In genomic region chr5:53302524-53302923, GRCh38 we compare ENCODE assay signal across 18 cellular contexts.
DNase-seq lines count a peak whose midpoint lies in the region; ATAC-seq and TF ChIP-seq lines count a peak whose summit lies in the region.
"Had no signal": no experiment of that assay in that cellular context is flagged by ENCODE, and none has a peak within 500 bp of the region (broad histone marks: within the 10 kb centered on the region; RNA-seq: fewer than 3 reads in every experiment).

No MANE protein-coding gene starts in this region.

- DNase-seq in Right ventricle myocardium inferior (ENCODE audit: missing footprints) = no peak
- no peak for DNase-seq in cardiac septum (ENCODE audit: low spot score)
- DNase-seq in RWPE2 (ENCODE audit: low spot score) = no peak
- DNase-seq in fibroblast of lung (ENCODE audit: low read depth in 2 of 2) = peak; percentile 56 to 67
- DNase-seq in stromal cell of bone marrow (ENCODE audit: low read depth) = peak; percentile 40
- no peak for DNase-seq in H9
- no peak for DNase-seq in HK-2 (ENCODE audit: unreplicated experiment)
- DNase-seq: activated CD4-positive, alpha-beta T cell treated with anti-CD3 and anti-CD28 coated beads for 1 hour; activated T-cell treated with anti-CD3 and anti-CD28 coated beads for 4 hours; Caco-2; GDM1; NCI-H1048; pancreas; RPMI8226; stimulated activated naive CD4-positive, alpha-beta T cell had no signal

- H3K4ac ChIP-seq in H9 (ENCODE audit: low read depth, low read length) = no peak overlapping the region

- H3K9me3 ChIP-seq in RWPE2 (ENCODE audit: severe bottlenecking) (no peaks in the 10 kb centered on the region), fibroblast of lung (ENCODE audit: control insufficient read depth, insufficient read depth, low read depth, low read length) (no peaks in the 10 kb centered on the region), H9 (ENCODE audit: control insufficient read depth, low read depth, low read length) (no peaks in the 10 kb centered on the region)
- H3K9me3 ChIP-seq: Caco-2, pancreas had no signal

- no peaks in the 10 kb centered on the region for H3K27me3 Mint-ChIP-seq in H9 (ENCODE audit: low read depth)
- H3K27me3 Mint-ChIP-seq: IgD-negative memory B cell had no signal

- H3K79me1 ChIP-seq in H9 (ENCODE audit: insufficient read depth, low read depth, low read length, poor library complexity, severe bottlenecking) = no peaks in the 10 kb centered on the region

- H3K4me3 Mint-ChIP-seq in H9 = no peak overlapping the region
- H3K4me3 Mint-ChIP-seq: IgD-negative memory B cell; T-helper 1 cell treated with Interleukin-12 subunit alpha and Interleukin-12 subunit beta and Interleukin-4 antibody, amounts not matched to agents 30 μg/mL and 1 μg/mL, for 36 hours had no signal

- H3K79me2 ChIP-seq in fibroblast of lung (ENCODE audit: control insufficient read depth, insufficient read depth, low read length) (no peaks in the 10 kb centered on the region), H9 (ENCODE audit: insufficient read depth, low read length) (no peaks in the 10 kb centered on the region)

- no peak overlapping the region for H2BK20ac ChIP-seq in H9 (ENCODE audit: low read depth, low read length, poor library complexity, severe bottlenecking)

- no peak overlapping the region for H2BK12ac ChIP-seq in H9 (ENCODE audit: insufficient read length, low read depth, low read length)

- H3K4me3 ChIP-seq in RWPE2 (ENCODE audit: severe bottlenecking) = no peak overlapping the region
- H3K4me3 ChIP-seq in fibroblast of lung (replicated peaks in 1 of 4; ENCODE audit: control extremely low read depth in 1 of 4, insufficient read depth in 1 of 4, low read depth in 3 of 4, low read length in 4 of 4) = no peak overlapping the region
- H3K4me3 ChIP-seq: pancreas had no signal

- no peaks in the 10 kb centered on the region; a peak in 3 of 7 replicates for H3K36me3 Mint-ChIP-seq in H9 (ENCODE audit: insufficient read depth in 1 of 3, low read depth in 3 of 3)
- H3K36me3 Mint-ChIP-seq: IgD-negative memory B cell had no signal

- peaks cover 21% of the 10 kb centered on the region for H3K4me1 ChIP-seq in RWPE2 (ENCODE audit: insufficient read depth, poor library complexity, severe bottlenecking)
- H3K4me1 ChIP-seq in fibroblast of lung (ENCODE audit: control insufficient read depth, extremely low read depth, insufficient read depth, low read length) = peaks cover 9% of the 10 kb centered on the region
- H3K4me1 ChIP-seq in H9 (ENCODE audit: insufficient read depth, low read length) = no peaks in the 10 kb centered on the region
- H3K4me1 ChIP-seq: Caco-2, pancreas had no signal

- peak overlapping the region; percentile 93 for H3K27ac ChIP-seq in RWPE2 (ENCODE audit: poor library complexity, severe bottlenecking)
- H3K27ac ChIP-seq in fibroblast of lung (ENCODE audit: insufficient read depth, low read length) = peak overlapping the region; percentile 58
- H3K27ac ChIP-seq in H9 (ENCODE audit: insufficient read length, low read depth, low read length) = no peak overlapping the region
- H3K27ac ChIP-seq: pancreas had no signal

- H2AK5ac ChIP-seq in H9 (ENCODE audit: insufficient read length, low read length) = no peak overlapping the region

- no peak overlapping the region for H4K5ac ChIP-seq in H9 (ENCODE audit: insufficient read length, low read depth, low read length)

- no peak overlapping the region for H2AFZ ChIP-seq in fibroblast of lung (ENCODE audit: low read length)
- no peak overlapping the region for H2AFZ ChIP-seq in H9 (ENCODE audit: low read length)

- H3K18ac ChIP-seq in H9 (ENCODE audit: insufficient read length, low read depth, low read length) = no peak overlapping the region

- H3K9me3 Mint-ChIP-seq in H9 = peaks cover 10 to 11% of the 10 kb centered on the region in 2 experiments; a peak in 4 of 5 replicates

- no peaks in the 10 kb centered on the region for H3K23me2 ChIP-seq in H9 (ENCODE audit: insufficient read length, low read depth, low read length, poor library complexity, severe bottlenecking)

- ATAC-seq in Right ventricle myocardium inferior (peak; percentile 76), RWPE2 (ENCODE audit: low read depth) (no peak), HG03108 (IDR thresholded peaks at IDR 0.05; ENCODE audit: unreplicated experiment) (no peak)

- no peak overlapping the region for H2BK5ac ChIP-seq in H9 (ENCODE audit: insufficient read length, low read length)

- H3K9ac ChIP-seq in fibroblast of lung (ENCODE audit: insufficient read depth, low read length) (no peak overlapping the region), H9 (ENCODE audit: extremely low read depth, insufficient read length, low read length) (no peak overlapping the region)

- H4K20me1 ChIP-seq in fibroblast of lung (ENCODE audit: control insufficient read depth, extremely low read depth, insufficient read depth, low read length) = no peaks in the 10 kb centered on the region
- H4K20me1 ChIP-seq in H9 (ENCODE audit: control insufficient read depth, insufficient read depth, insufficient read length) = no peaks in the 10 kb centered on the region

- H4K8ac ChIP-seq in H9 (replicated peaks; ENCODE audit: insufficient read length, low read depth, low read length) = no peak overlapping the region

- TF ChIP-seq CTCF in RWPE2 (IDR thresholded peaks at IDR 0.05; ENCODE audit: poor library complexity, severe bottlenecking) (no peak), fibroblast of lung (conservative IDR thresholded peaks at IDR 0.05 in 1 of 2, IDR thresholded peaks at IDR 0.05 in 1 of 2; ENCODE audit: low read depth in 1 of 2, low read length in 2 of 2) (no peak), H9 (conservative IDR thresholded peaks at IDR 0.05) (no peak)

- no CpG with 5 or more reads among the region's 1 CpG for WGBS in H9 (ENCODE audit: extremely low coverage, insufficient read length, low lambda C conversion rate)

- no peak overlapping the region for H2BK15ac ChIP-seq in H9 (ENCODE audit: low read depth, low read length)

- no peak overlapping the region for H3K27ac Mint-ChIP-seq in H9
- H3K27ac Mint-ChIP-seq: IgD-negative memory B cell; T-helper 1 cell treated with Interleukin-12 subunit alpha and Interleukin-12 subunit beta and Interleukin-4 antibody, amounts not matched to agents 30 μg/mL and 1 μg/mL, for 36 hours had no signal

- no peak overlapping the region for H3T11ph ChIP-seq in H9 (ENCODE audit: low read length)

- H3K23ac ChIP-seq in H9 (ENCODE audit: insufficient read length, low read depth, low read length) = no peak overlapping the region

- intact Hi-C loops in Right ventricle myocardium inferior (cut with DNase I) (no loop called here), cardiac septum (cut with DNase I) (no loop called here)

- no peak overlapping the region for H3K14ac ChIP-seq in H9 (ENCODE audit: insufficient read depth, low read length)

- no peak overlapping the region for H2BK120ac ChIP-seq in H9 (ENCODE audit: low read depth, low read length, poor library complexity, severe bottlenecking)

- H3K27me3 ChIP-seq in RWPE2 (ENCODE audit: insufficient read depth, poor library complexity, severe bottlenecking) (no peaks in the 10 kb centered on the region), fibroblast of lung (ENCODE audit: control insufficient read depth, insufficient read depth, low read length) (no peaks in the 10 kb centered on the region), H9 (ENCODE audit: insufficient read depth, low read length) (no peaks in the 10 kb centered on the region)
- H3K27me3 ChIP-seq: pancreas had no signal

- no peaks in the 10 kb centered on the region for H3K36me3 ChIP-seq in RWPE2 (ENCODE audit: low read depth)
- no peaks in the 10 kb centered on the region for H3K36me3 ChIP-seq in fibroblast of lung (ENCODE audit: control insufficient read depth, insufficient read depth, low read length)
- H3K36me3 ChIP-seq: pancreas had no signal

- no peak overlapping the region for H3K56ac ChIP-seq in H9 (ENCODE audit: insufficient read length, low read depth, low read length)

- H3K4me1 Mint-ChIP-seq in H9 = no peaks in the 10 kb centered on the region
- H3K4me1 Mint-ChIP-seq: IgD-negative memory B cell had no signal

- no peak overlapping the region for H4K91ac ChIP-seq in H9 (ENCODE audit: insufficient read length, low read depth, low read length)

- no peak overlapping the region for H3K4me2 ChIP-seq in fibroblast of lung (ENCODE audit: extremely low read depth, insufficient read depth, low read length)
- H3K4me2 ChIP-seq in H9 (ENCODE audit: insufficient read depth, insufficient read length, low read length) = no peak overlapping the region

Comparison
In these comparisons a context has a peak if more than half of its experiments do, and no peak if none do; other contexts are left out.
1. DNase-seq: peak in fibroblast of lung (2 of 2) and stromal cell of bone marrow (single experiment); none in Right ventricle myocardium inferior (single experiment), cardiac septum (single experiment), RWPE2 (single experiment), H9 (single experiment) and HK-2 (single experiment).